13 cellular contexts compared by ENCODE assay signal in the genomic region with DNA sequence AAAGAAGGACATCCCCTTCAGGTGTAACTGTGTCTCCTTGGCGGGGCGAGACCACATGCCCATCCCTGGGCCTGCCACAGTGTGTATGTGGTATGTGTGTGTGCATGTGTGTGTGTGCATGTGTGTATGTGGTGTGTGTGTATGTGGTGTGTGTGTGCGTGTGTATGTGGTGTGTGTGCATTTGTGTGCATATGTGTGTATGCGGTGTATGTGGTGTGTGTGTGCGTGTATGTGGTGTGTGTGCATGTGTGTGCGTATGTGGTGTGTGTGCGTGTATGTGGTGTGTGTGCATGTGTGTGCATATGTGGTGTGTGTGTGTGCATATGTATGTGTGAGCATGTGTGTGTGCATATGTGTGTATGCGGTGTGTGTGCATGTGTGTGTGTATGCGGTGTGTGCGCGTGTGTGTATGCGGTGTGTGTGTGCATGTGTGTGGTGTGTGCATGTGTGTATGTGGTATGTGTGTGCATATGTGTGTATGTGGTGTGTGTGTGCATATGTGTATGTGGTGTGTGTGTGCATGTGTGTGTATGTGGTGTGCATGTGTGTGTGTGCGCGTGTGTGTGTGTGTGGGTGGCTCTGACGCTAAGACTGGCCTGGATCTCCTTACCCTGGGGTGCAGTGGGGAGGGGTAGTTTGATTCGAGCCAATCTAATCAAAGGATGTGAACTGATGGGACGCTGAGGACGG.
A peak's percentile ranks its signal among the peaks of the same experiment; 100 is the strongest.
DNase-seq lines count a peak whose midpoint lies in the region; ATAC-seq and TF ChIP-seq lines count a peak whose summit lies in the region.
"Had no signal": no experiment of that assay in that cellular context is flagged by ENCODE, and none has a peak within 500 bp of the region (broad histone marks: within the 10 kb centered on the region; RNA-seq: fewer than 3 reads in every experiment).

No MANE protein-coding gene starts in this region.

- no peak overlapping the region for H3K4ac ChIP-seq in H9 (ENCODE audit: low read depth, low read length)
- no peak overlapping the region for H3K4ac ChIP-seq in trophoblast cell (ENCODE audit: low read depth, low read length)

- H2AFZ ChIP-seq in H9 (ENCODE audit: low read length) (no peak overlapping the region), trophoblast cell (ENCODE audit: insufficient read depth, low read length, poor library complexity) (no peak overlapping the region)

- H3K14ac ChIP-seq in H9 (ENCODE audit: insufficient read depth, low read length) (no peak overlapping the region), trophoblast cell (ENCODE audit: low read length) (no peak overlapping the region)

- TF ChIP-seq CTCF in H9 (conservative IDR thresholded peaks at IDR 0.05): no peak
- no peak for TF ChIP-seq CTCF in WTC11 (IDR thresholded peaks at IDR 0.05)
- TF ChIP-seq CTCF in glutamatergic neuron (IDR thresholded peaks at IDR 0.05; ENCODE audit: partially characterized antibody, unreplicated experiment): no peak

- no peak overlapping the region for H4K91ac ChIP-seq in H9 (ENCODE audit: insufficient read length, low read depth, low read length)
- H4K91ac ChIP-seq in trophoblast cell (ENCODE audit: low read depth, low read length): no peak overlapping the region

- no peaks in the 10 kb centered on the region for H3K36me3 Mint-ChIP-seq in H9 (ENCODE audit: insufficient read depth in 1 of 3, low read depth in 3 of 3)
- no peaks in the 10 kb centered on the region for H3K36me3 Mint-ChIP-seq in WTC11
- peaks cover 5% of the 10 kb centered on the region for H3K36me3 Mint-ChIP-seq in glutamatergic neuron (ENCODE audit: unreplicated experiment)
- no peaks in the 10 kb centered on the region for H3K36me3 Mint-ChIP-seq in activated naive CD8-positive, alpha-beta T cell treated with anti-CD3 and anti-CD28 coated beads, Interleukin-2, amount 50 U/mL, for 24 hours (ENCODE audit: low read depth)
- H3K36me3 Mint-ChIP-seq: CD4-positive, CD25-positive, alpha-beta regulatory T cell had no signal

- POLR2A ChIA-PET in WTC11 (lab: Charles Lee): no interaction called here

- H3K27ac ChIP-seq in H9 (ENCODE audit: insufficient read length, low read depth, low read length) (no peak overlapping the region), trophoblast cell (ENCODE audit: low read depth, low read length) (no peak overlapping the region)
- H3K27ac ChIP-seq: BLaER1 treated with 17β-estradiol and CSF1 and Interleukin-3, amounts not matched to agents 10 nM and 100 nM had no signal

- CTCF ChIA-PET in WTC11 (lab: Charles Lee): interaction anchor here (1.1 kb wide), 1 partner anchor 107 kb away, joined by 3 read pairs; no protein-coding TSS in a partner anchor

- H3K27me3 ChIP-seq in H9 (ENCODE audit: insufficient read depth, low read length) (no peaks in the 10 kb centered on the region), trophoblast cell (ENCODE audit: insufficient read depth, low read length) (no peaks in the 10 kb centered on the region)
- H3K27me3 ChIP-seq: BLaER1 treated with 17β-estradiol and CSF1 and Interleukin-3, amounts not matched to agents 10 nM and 100 nM had no signal

- no peak overlapping the region for H4K12ac ChIP-seq in trophoblast cell (ENCODE audit: low read depth, low read length)

- peak overlapping the region; percentile 52 for H3K4me3 ChIP-seq in trophoblast cell (ENCODE audit: low read depth, low read length)
- H3K4me3 ChIP-seq: BLaER1 treated with 17β-estradiol and CSF1 and Interleukin-3, amounts not matched to agents 10 nM and 100 nM had no signal

- H3K79me1 ChIP-seq in H9 (ENCODE audit: insufficient read depth, low read depth, low read length, poor library complexity, severe bottlenecking) (no peaks in the 10 kb centered on the region), trophoblast cell (ENCODE audit: low read length) (no peaks in the 10 kb centered on the region)

- H4K8ac ChIP-seq in H9 (replicated peaks; ENCODE audit: insufficient read length, low read depth, low read length) (no peak overlapping the region), trophoblast cell (ENCODE audit: low read depth, low read length) (no peak overlapping the region)

- H3T11ph ChIP-seq in H9 (ENCODE audit: low read length): no peak overlapping the region

- H3K4me1 ChIP-seq in H9 (ENCODE audit: insufficient read depth, low read length): no peaks in the 10 kb centered on the region
- no peaks in the 10 kb centered on the region for H3K4me1 ChIP-seq in trophoblast cell (ENCODE audit: control insufficient read depth in 1 of 2, insufficient read depth in 2 of 2, low read length in 2 of 2)

- H2BK12ac ChIP-seq in H9 (ENCODE audit: insufficient read length, low read depth, low read length): no peak overlapping the region
- H2BK12ac ChIP-seq in trophoblast cell (ENCODE audit: low read length): no peak overlapping the region

- no peaks in the 10 kb centered on the region for H3K23me2 ChIP-seq in H9 (ENCODE audit: insufficient read length, low read depth, low read length, poor library complexity, severe bottlenecking)

- H3K79me2 ChIP-seq in H9 (ENCODE audit: insufficient read depth, low read length) (no peaks in the 10 kb centered on the region), trophoblast cell (ENCODE audit: control insufficient read depth, insufficient read depth, low read length, poor library complexity) (no peaks in the 10 kb centered on the region)

- H3K9me3 ChIP-seq in H9 (ENCODE audit: control insufficient read depth, low read depth, low read length): no peaks in the 10 kb centered on the region
- H3K9me3 ChIP-seq in trophoblast cell (ENCODE audit: insufficient read depth, low read depth, low read length): peaks cover 6% of the 10 kb centered on the region
- H3K9me3 ChIP-seq: BLaER1 treated with 17β-estradiol and CSF1 and Interleukin-3, amounts not matched to agents 10 nM and 100 nM had no signal

- H3K4me3 Mint-ChIP-seq in H9 (peak overlapping the region in 1 of 2 experiments; percentile 3; a peak in 1 of 5 replicates), WTC11 (no peak overlapping the region), glutamatergic neuron (ENCODE audit: unreplicated experiment) (no peak overlapping the region)
- no peak overlapping the region for H3K4me3 Mint-ChIP-seq in activated naive CD8-positive, alpha-beta T cell treated with anti-CD3 and anti-CD28 coated beads, Interleukin-2, amount 50 U/mL, for 24 hours
- H3K4me3 Mint-ChIP-seq: CD4-positive, CD25-positive, alpha-beta regulatory T cell had no signal

- no peak overlapping the region for H3K18ac ChIP-seq in H9 (ENCODE audit: insufficient read length, low read depth, low read length)
- no peak overlapping the region for H3K18ac ChIP-seq in trophoblast cell (ENCODE audit: low read length)

- H3K4me2 ChIP-seq in H9 (ENCODE audit: insufficient read depth, insufficient read length, low read length) (no peak overlapping the region), trophoblast cell (ENCODE audit: low read length) (no peak overlapping the region)

- no CpG with 5 or more reads among the region's 18 CpGs for WGBS in H9 (ENCODE audit: extremely low coverage, insufficient read length, low lambda C conversion rate)
- WGBS in trophoblast cell (ENCODE audit: extremely low coverage, insufficient coverage, insufficient read length): no CpG with 5 or more reads among the region's 18 CpGs

- H2BK20ac ChIP-seq in H9 (ENCODE audit: low read depth, low read length, poor library complexity, severe bottlenecking): no peak overlapping the region

- peaks cover 3% of the 10 kb centered on the region; the same call in 1 of the 2 replicates for H3K27me3 Mint-ChIP-seq in H9 (ENCODE audit: low read depth)
- no peaks in the 10 kb centered on the region for H3K27me3 Mint-ChIP-seq in WTC11 (ENCODE audit: low read depth)
- peaks cover 7% of the 10 kb centered on the region for H3K27me3 Mint-ChIP-seq in glutamatergic neuron (ENCODE audit: unreplicated experiment)
- H3K27me3 Mint-ChIP-seq in activated naive CD8-positive, alpha-beta T cell treated with anti-CD3 and anti-CD28 coated beads, Interleukin-2, amount 50 U/mL, for 24 hours: peaks cover 4% of the 10 kb centered on the region
- H3K27me3 Mint-ChIP-seq: CD4-positive, CD25-positive, alpha-beta regulatory T cell had no signal

- ATAC-seq in WTC11 (no peak), GM19351 (IDR thresholded peaks at IDR 0.05; ENCODE audit: unreplicated experiment) (no peak)
- ATAC-seq in activated naive CD8-positive, alpha-beta T cell treated with anti-CD3 and anti-CD28 coated beads, Interleukin-2, amount 50 U/mL, for 24 hours: no peak

- no peaks in the 10 kb centered on the region for H4K20me1 ChIP-seq in H9 (ENCODE audit: control insufficient read depth, insufficient read depth, insufficient read length)
- H4K20me1 ChIP-seq: BLaER1 treated with 17β-estradiol and CSF1 and Interleukin-3, amounts not matched to agents 10 nM and 100 nM had no signal

- H4K5ac ChIP-seq in H9 (ENCODE audit: insufficient read length, low read depth, low read length): no peak overlapping the region

- H2BK15ac ChIP-seq in H9 (ENCODE audit: low read depth, low read length): no peak overlapping the region

- H3K9me3 Mint-ChIP-seq in H9 (no peaks in the 10 kb centered on the region), WTC11 (no peaks in the 10 kb centered on the region), glutamatergic neuron (ENCODE audit: unreplicated experiment) (peaks cover 13% of the 10 kb centered on the region)
- no peaks in the 10 kb centered on the region for H3K9me3 Mint-ChIP-seq in activated naive CD8-positive, alpha-beta T cell treated with anti-CD3 and anti-CD28 coated beads, Interleukin-2, amount 50 U/mL, for 24 hours
- H3K9me3 Mint-ChIP-seq: CD4-positive, CD25-positive, alpha-beta regulatory T cell had no signal

- no peak overlapping the region for H3K9ac ChIP-seq in H9 (ENCODE audit: extremely low read depth, insufficient read length, low read length)
- no peak overlapping the region for H3K9ac ChIP-seq in trophoblast cell (ENCODE audit: low read length)
- H3K9ac ChIP-seq: BLaER1 treated with 17β-estradiol and CSF1 and Interleukin-3, amounts not matched to agents 10 nM and 100 nM had no signal

- H2AK5ac ChIP-seq in H9 (ENCODE audit: insufficient read length, low read length) (no peak overlapping the region), trophoblast cell (ENCODE audit: low read length) (no peak overlapping the region)

- H3K4me1 Mint-ChIP-seq in H9 (peaks cover 6 to 11% of the 10 kb centered on the region in 2 experiments), WTC11 (peaks cover 11% of the 10 kb centered on the region), glutamatergic neuron (ENCODE audit: low read depth, unreplicated experiment) (peaks cover 30% of the 10 kb centered on the region)
- peaks cover 4% of the 10 kb centered on the region for H3K4me1 Mint-ChIP-seq in activated naive CD8-positive, alpha-beta T cell treated with anti-CD3 and anti-CD28 coated beads, Interleukin-2, amount 50 U/mL, for 24 hours

- no peaks in the 10 kb centered on the region for H3K36me3 ChIP-seq in trophoblast cell (ENCODE audit: control insufficient read depth in 1 of 2, insufficient read depth in 2 of 2, low read length in 2 of 2)
- H3K36me3 ChIP-seq: BLaER1 treated with 17β-estradiol and CSF1 and Interleukin-3, amounts not matched to agents 10 nM and 100 nM had no signal

- DNase-seq in H9: no peak
- DNase-seq in WTC11 (ENCODE audit: low spot score): no peak
- no peak for DNase-seq in glutamatergic neuron
- no peak for DNase-seq in trophoblast cell
- DNase-seq in activated naive CD8-positive, alpha-beta T cell treated with anti-CD3 and anti-CD28 coated beads, Interleukin-2, amount 50 U/mL, for 24 hours: no peak
- DNase-seq in stimulated activated CD4-positive, alpha-beta T cell treated with anti-CD3 and anti-CD28 coated beads, Interleukin-15, amount 100 ng/mL, for 24 hours: no peak
- DNase-seq: ACHN; CD4-positive, CD25-positive, alpha-beta regulatory T cell; DMS53; GOT3; HCEC 1CT had no signal

- H3K23ac ChIP-seq in H9 (ENCODE audit: insufficient read length, low read depth, low read length): no peak overlapping the region
- peak overlapping the region; percentile 76 for H3K23ac ChIP-seq in trophoblast cell (ENCODE audit: low read length)

- H2BK5ac ChIP-seq in H9 (ENCODE audit: insufficient read length, low read length) (no peak overlapping the region), trophoblast cell (ENCODE audit: low read depth, low read length, poor library complexity) (no peak overlapping the region)

- H2BK120ac ChIP-seq in H9 (ENCODE audit: low read depth, low read length, poor library complexity, severe bottlenecking): no peak overlapping the region
- H2BK120ac ChIP-seq in trophoblast cell (ENCODE audit: insufficient read depth, low read length, poor library complexity): no peak overlapping the region

- no peak overlapping the region for H3K56ac ChIP-seq in H9 (ENCODE audit: insufficient read length, low read depth, low read length)

- H3K27ac Mint-ChIP-seq in H9 (peak overlapping the region in 2 of 3 experiments; percentile 1 to 91; a peak in 3 of 7 replicates), WTC11 (peak overlapping the region; percentile 7), glutamatergic neuron (ENCODE audit: unreplicated experiment) (peak overlapping the region; percentile 5)
- H3K27ac Mint-ChIP-seq in activated naive CD8-positive, alpha-beta T cell treated with anti-CD3 and anti-CD28 coated beads, Interleukin-2, amount 50 U/mL, for 24 hours: no peak overlapping the region
